22 cellular contexts compared by ENCODE assay signal in the genomic region with DNA sequence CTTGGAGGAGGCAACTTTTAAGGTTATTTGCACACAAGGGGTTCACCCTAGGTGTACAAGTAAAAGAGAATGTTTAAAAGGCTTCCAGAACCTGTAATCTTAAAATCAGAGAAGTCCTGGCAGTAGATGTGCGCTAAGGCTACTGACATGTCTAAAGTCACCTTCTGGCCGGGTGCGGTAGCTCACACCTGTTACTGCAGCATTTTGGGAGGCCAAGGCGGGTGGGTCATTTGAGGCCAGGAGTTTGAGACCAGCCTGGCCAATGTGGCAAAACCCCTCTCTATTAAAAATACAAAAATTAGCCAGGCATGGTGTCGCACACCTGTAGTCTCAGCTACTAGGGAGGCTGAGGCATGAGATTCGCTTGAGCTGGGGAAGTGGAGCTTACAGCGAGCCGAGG. TPM values are rescaled to one million over a fixed set of nuclear protein-coding genes. Genes with fewer than 3 reads are reported as not detected.
DNase-seq lines count a peak whose midpoint lies in the region; ATAC-seq, FAIRE-seq and TF ChIP-seq lines count a peak whose summit lies in the region.
"Had no signal": no experiment of that assay in that cellular context is flagged by ENCODE, and none has a peak within 500 bp of the region (broad histone marks: within the 10 kb centered on the region; RNA-seq: fewer than 3 reads in every experiment).

No MANE protein-coding gene starts in this region.

- no peaks in the 10 kb centered on the region for H3K79me1 ChIP-seq in H9 (ENCODE audit: insufficient read depth, low read depth, low read length, poor library complexity, severe bottlenecking)

- H3K4me2 ChIP-seq in H9 (ENCODE audit: insufficient read depth, insufficient read length, low read length) = no peak overlapping the region
- H3K4me2 ChIP-seq in K562 (ENCODE audit: insufficient read depth, low read length) = no peak overlapping the region
- H3K4me2 ChIP-seq: BLaER1 had no signal

- H2AFZ ChIP-seq in H9 (ENCODE audit: low read length) (no peak overlapping the region), K562 (ENCODE audit: low read depth, low read length) (no peak overlapping the region)

- H4K5ac ChIP-seq in H9 (ENCODE audit: insufficient read length, low read depth, low read length) = no peak overlapping the region

- H3K27me3 Mint-ChIP-seq in H9 (ENCODE audit: low read depth) (no peaks in the 10 kb centered on the region), Caco-2 (ENCODE audit: insufficient read depth, unreplicated experiment) (no peaks in the 10 kb centered on the region)
- H3K27me3 Mint-ChIP-seq: B cell; CD4-positive, CD25-positive, alpha-beta regulatory T cell had no signal

- no peak for TF ChIP-seq EP300 in K562 (IDR thresholded peaks at IDR 0.05; ENCODE audit: low read length)

- ATAC-seq in K562 = no peak
- ATAC-seq: CD8-positive, alpha-beta T cell; GM12878; HCT116 had no signal

- H4K91ac ChIP-seq in H9 (ENCODE audit: insufficient read length, low read depth, low read length) = no peak overlapping the region

- BruUV-seq in K562 (replicated peaks; lab: Mats Ljungman, UMichigan) (no TSS peak), Caco-2 (replicated peaks; lab: Mats Ljungman, UMichigan) (no TSS peak)

- FAIRE-seq in K562 (lab: Jason Lieb, UNC) = no peak
- FAIRE-seq: D721Med, GM12878 had no signal

- TF ChIP-seq POLR2A in K562 (conservative IDR thresholded peaks at IDR 0.05) = no peak

- no peak overlapping the region for H3K23ac ChIP-seq in H9 (ENCODE audit: insufficient read length, low read depth, low read length)

- no peak overlapping the region for H3K4ac ChIP-seq in H9 (ENCODE audit: low read depth, low read length)

- H3K14ac ChIP-seq in H9 (ENCODE audit: insufficient read depth, low read length) = no peak overlapping the region

- H3K79me2 ChIP-seq in H9 (ENCODE audit: insufficient read depth, low read length) (no peaks in the 10 kb centered on the region), K562 (ENCODE audit: control insufficient read depth, insufficient read depth, low read length) (no peaks in the 10 kb centered on the region)

- no peaks in the 10 kb centered on the region for H3K9me3 ChIP-seq in H9 (ENCODE audit: control insufficient read depth, low read depth, low read length)
- H3K9me3 ChIP-seq in K562 (replicated peaks; ENCODE audit: control insufficient read depth, insufficient read depth, low read depth, low read length) = no peaks in the 10 kb centered on the region
- H3K9me3 ChIP-seq in neutrophil = no peaks in the 10 kb centered on the region
- no peaks in the 10 kb centered on the region for H3K9me3 ChIP-seq in Caco-2
- H3K9me3 ChIP-seq: BLaER1 had no signal

- no peak overlapping the region for H2BK120ac ChIP-seq in H9 (ENCODE audit: low read depth, low read length, poor library complexity, severe bottlenecking)

- H2BK20ac ChIP-seq in H9 (ENCODE audit: low read depth, low read length, poor library complexity, severe bottlenecking) = no peak overlapping the region

- H3K4me1 ChIP-seq in H9 (ENCODE audit: insufficient read depth, low read length) = no peaks in the 10 kb centered on the region; the same call in 1 of the 2 replicates
- H3K4me1 ChIP-seq in K562 (replicated peaks in 1 of 2; ENCODE audit: control insufficient read depth in 2 of 2, insufficient read depth in 2 of 2, low read length in 2 of 2) = peaks cover 4 to 17% of the 10 kb centered on the region in 2 experiments; a peak in 4 of 5 replicates
- H3K4me1 ChIP-seq in neutrophil (ENCODE audit: control insufficient read depth in 1 of 2, insufficient read depth in 1 of 2, low read depth in 1 of 2, low read length in 1 of 2) = peaks cover 41 to 48% of the 10 kb centered on the region in 2 experiments
- H3K4me1 ChIP-seq in Caco-2 = no peaks in the 10 kb centered on the region
- H3K4me1 ChIP-seq: BLaER1 had no signal

- no peak overlapping the region for H3K56ac ChIP-seq in H9 (ENCODE audit: insufficient read length, low read depth, low read length)

- TF ChIP-seq CTCF in H9 (conservative IDR thresholded peaks at IDR 0.05) (no peak), K562 (IDR thresholded peaks at IDR 0.05 in 2 of 3, conservative IDR thresholded peaks at IDR 0.05 in 1 of 3; ENCODE audit: insufficient read depth in 2 of 3, low read depth in 1 of 3, low read length in 3 of 3) (no peak), neutrophil (IDR thresholded peaks at IDR 0.05) (no peak), Caco-2 (IDR thresholded peaks at IDR 0.05; ENCODE audit: insufficient read depth in 1 of 2, low read depth in 1 of 2, low read length in 1 of 2, severe bottlenecking in 1 of 2, unreplicated experiment in 1 of 2) (no peak)

- H3K4me3 ChIP-seq in K562 (no peak overlapping the region), neutrophil (ENCODE audit: low read depth in 1 of 2, low read length in 1 of 2) (no peak overlapping the region), Caco-2 (ENCODE audit: low read depth, low read length) (no peak overlapping the region)
- H3K4me3 ChIP-seq: BLaER1, GM12878 had no signal

- no peak overlapping the region for H3K9ac ChIP-seq in H9 (ENCODE audit: extremely low read depth, insufficient read length, low read length)
- H3K9ac ChIP-seq in K562 (ENCODE audit: insufficient read depth in 1 of 2, low read depth in 2 of 2, low read length in 2 of 2) = no peak overlapping the region
- H3K9ac ChIP-seq: BLaER1 had no signal

- H2BK12ac ChIP-seq in H9 (ENCODE audit: insufficient read length, low read depth, low read length) = no peak overlapping the region

- in situ Hi-C loops in K562 (cut with MboI) (no loop called here), ACHN (cut with HindIII; ENCODE audit: low pct_ligation_motif_present, low pct_unique_long_range_greater_than_20kb, low sequenced_read_pairs) (no loop called here)

- no peaks in the 10 kb centered on the region; a peak in 2 of 5 replicates for H3K9me3 Mint-ChIP-seq in H9
- no peaks in the 10 kb centered on the region for H3K9me3 Mint-ChIP-seq in Caco-2 (ENCODE audit: unreplicated experiment)
- H3K9me3 Mint-ChIP-seq: CD4-positive, CD25-positive, alpha-beta regulatory T cell; CD8-positive, alpha-beta T cell had no signal

- H2BK15ac ChIP-seq in H9 (ENCODE audit: low read depth, low read length) = no peak overlapping the region

- no CpG with 5 or more reads among the region's 8 CpGs for WGBS in H9 (ENCODE audit: extremely low coverage, insufficient read length, low lambda C conversion rate)
- WGBS in K562 (ENCODE audit: insufficient coverage, low coverage, missing lambda C conversion rate) = 92% methylated on average over 8 of the region's 8 CpGs

- H3K27me3 ChIP-seq in H9 (ENCODE audit: insufficient read depth, low read length) (no peaks in the 10 kb centered on the region), K562 (ENCODE audit: control insufficient read depth in 2 of 2, insufficient read depth in 2 of 2, low read length in 2 of 2) (no peaks in the 10 kb centered on the region), neutrophil (no peaks in the 10 kb centered on the region), Caco-2 (replicated peaks; ENCODE audit: control insufficient read depth, insufficient read depth, low read length) (no peaks in the 10 kb centered on the region)
- H3K27me3 ChIP-seq: BLaER1 had no signal

- H4K20me1 ChIP-seq in H9 (ENCODE audit: control insufficient read depth, insufficient read depth, insufficient read length) (no peaks in the 10 kb centered on the region), K562 (replicated peaks; ENCODE audit: control insufficient read depth, insufficient read depth, low read length) (no peaks in the 10 kb centered on the region)
- H4K20me1 ChIP-seq: BLaER1 had no signal

- H3K27ac Mint-ChIP-seq in H9 (peak overlapping the region in 2 of 3 experiments; percentile 44 to 98; a peak in 3 of 7 replicates), Caco-2 (ENCODE audit: unreplicated experiment) (no peak overlapping the region)
- H3K27ac Mint-ChIP-seq: B cell; CD4-positive, CD25-positive, alpha-beta regulatory T cell; CD8-positive, alpha-beta T cell had no signal

- H3T11ph ChIP-seq in H9 (ENCODE audit: low read length) = no peak overlapping the region

- H2BK5ac ChIP-seq in H9 (ENCODE audit: insufficient read length, low read length) = no peak overlapping the region

- H3K36me3 Mint-ChIP-seq in H9 (ENCODE audit: insufficient read depth in 1 of 3, low read depth in 3 of 3) = peaks cover 8 to 30% (median 24%) of the 10 kb centered on the region in 3 experiments
- peaks cover 15% of the 10 kb centered on the region for H3K36me3 Mint-ChIP-seq in Caco-2 (ENCODE audit: insufficient read depth, unreplicated experiment)

- POLR2A ChIA-PET in HEK293T (lab: Yijun Ruan, JAX) (interaction anchor here (1.2 kb wide), 1 partner anchor 167 kb away, joined by 3 read pairs; the partner anchor contains the start of gene NVL), K562 (lab: Yijun Ruan, JAX) (interaction anchor here (0.5 to 1.2 kb wide), 4 partner anchors 9 to 167 kb away, joined by 3 to 7 read pairs (median 3); partner anchors contain the start of gene NVL), Caco-2 (lab: Charles Lee) (interaction anchor here (0.6 kb wide), 1 partner anchor 11 kb away, joined by 4 read pairs; no protein-coding TSS in a partner anchor)

- H2AK5ac ChIP-seq in H9 (ENCODE audit: insufficient read length, low read length) = no peak overlapping the region

- CTCF ChIA-PET in HEK293T (lab: Yijun Ruan, JAX) (no interaction called here), K562 (lab: Yijun Ruan, JAX; ENCODE audit: low intra/inter-chr PET ratio) (no interaction called here), Caco-2 (lab: Charles Lee) (no interaction called here)

- no peaks in the 10 kb centered on the region for H3K9me1 ChIP-seq in K562 (ENCODE audit: control insufficient read depth, insufficient read depth, low read length)

- TF ChIP-seq RAD21 in K562 (CRISPR knock-in tag; conservative IDR thresholded peaks at IDR 0.05 in 1 of 2, IDR thresholded peaks at IDR 0.05 in 1 of 2) = no peak

- no peak for DNase-seq in H9
- no peak for DNase-seq in HEK293T (ENCODE audit: extremely low spot score)
- no peak for DNase-seq in K562 (ENCODE audit: extremely low read depth in 1 of 4, low spot score in 3 of 4)
- DNase-seq in Caco-2 = no peak
- DNase-seq in stimulated activated naive CD4-positive, alpha-beta T cell treated with Interleukin-2 at 50 U/mL for 16 hours (lab: John Stamatoyannopoulos, UW) = no peak
- DNase-seq in HPDE6-E6E7 (ENCODE audit: extremely low spot score) = no peak
- no peak for DNase-seq in ACHN
- DNase-seq: CD4-positive, CD25-positive, alpha-beta regulatory T cell; CD8-positive, alpha-beta T cell; DMS 273 treated with DMSO at 0.1 percent for 48 hours; DMS79; EL; GDM1; GOT3; H7 had no signal

- H3K18ac ChIP-seq in H9 (ENCODE audit: insufficient read length, low read depth, low read length) = no peak overlapping the region

- no peaks in the 10 kb centered on the region for H3K23me2 ChIP-seq in H9 (ENCODE audit: insufficient read length, low read depth, low read length, poor library complexity, severe bottlenecking)

- H3K4me1 Mint-ChIP-seq in H9 (peaks cover 18 to 19% of the 10 kb centered on the region in 2 experiments), Caco-2 (ENCODE audit: low read depth, unreplicated experiment) (no peaks in the 10 kb centered on the region)
- H3K4me1 Mint-ChIP-seq: B cell had no signal

- H3K36me3 ChIP-seq in K562 (ENCODE audit: control insufficient read depth, insufficient read depth, low read length) = peaks cover 37% of the 10 kb centered on the region
- peaks cover 11% of the 10 kb centered on the region for H3K36me3 ChIP-seq in neutrophil
- H3K36me3 ChIP-seq in Caco-2 (ENCODE audit: control insufficient read depth, insufficient read depth, low read length) = no peaks in the 10 kb centered on the region

- no peak overlapping the region for H4K8ac ChIP-seq in H9 (replicated peaks; ENCODE audit: insufficient read length, low read depth, low read length)

- intact Hi-C loops in K562 (cut with micrococcal nuclease) (no loop called here), Caco-2 (cut with micrococcal nuclease; ENCODE audit: unreplicated experiment) (no loop called here)

- H3K4me3 Mint-ChIP-seq in H9 (no peak overlapping the region), Caco-2 (ENCODE audit: unreplicated experiment) (no peak overlapping the region)
- H3K4me3 Mint-ChIP-seq: B cell; CD4-positive, CD25-positive, alpha-beta regulatory T cell; CD8-positive, alpha-beta T cell had no signal

- H3K27ac ChIP-seq in H9 (ENCODE audit: insufficient read length, low read depth, low read length) = no peak overlapping the region
- no peak overlapping the region for H3K27ac ChIP-seq in K562 (ENCODE audit: extremely low read depth, low read depth, low read length)
- peak overlapping the region; percentile 85 for H3K27ac ChIP-seq in neutrophil
- H3K27ac ChIP-seq: BLaER1, C4-2B had no signal

RNA-seq across cellular contexts. Expression of gene DEGS1, which starts 20.3 kb away (rescaled TPM):
- total RNA-seq in H9 (2021) (59.8 and 61.9 TPM in 2 replicates), K562 (2014; rRNA removed) (26.5 and 38.1 TPM in 2 replicates), K562 (2014; rRNA removed; fragmentation: Illumina TruSeq; extraction: Trizol) (44.0 and 47.2 TPM in 2 replicates), K562 (2015; rRNA removed; fragmentation: Illumina TruSeq; extraction: Trizol) (37.6 and 38.8 TPM in 2 replicates), K562 (2021) (37.2 and 39.3 TPM in 2 replicates), Caco-2 (2022) (38.8 and 39.2 TPM in 2 replicates)
- total RNA-seq in K562 (2011; cell fraction: chromatin; rRNA removed; ENCODE audit: low replicate concordance) = 73.6 and 117 TPM in 2 replicates
- total RNA-seq in K562 (2011; cell fraction: nucleolus; rRNA removed) = 48.4 and 49.3 TPM in 2 replicates
- 95.9 and 98.1 TPM in 2 replicates for total RNA-seq in K562 (2011; cell fraction: nucleoplasm; rRNA removed)
- polyA plus RNA-seq in K562 (2011; rRNA removed) (57.4 and 95.0 TPM in 2 replicates), K562 (2014; fragmentation: Illumina TruSeq; extraction: Trizol) (56.2 and 70.1 TPM in 2 replicates), K562 (2014; fragmentation: Nextera tagmentation; extraction: Ambion mirVana) (10 to 100 TPM; 12.3 to 20.4 TPM), K562 (2014; rRNA removed) (40.2 and 52.1 TPM in 2 replicates)
- 31.6 and 94.3 TPM in 2 replicates for polyA plus RNA-seq in K562 (2011; cell fraction: cytosol; rRNA removed)
- polyA plus RNA-seq in K562 (2011; cell fraction: nucleus; rRNA removed) = 11.6 and 17.6 TPM in 2 replicates
- polyA plus RNA-seq in K562 (2012) = 29.1 and 38.0 TPM in 2 replicates
- polyA minus RNA-seq in K562 (2011; rRNA and poly(A)+ RNA removed) = 34.0 and 34.5 TPM in 2 replicates
- polyA minus RNA-seq in K562 (2011; cell fraction: cytosol; rRNA and poly(A)+ RNA removed) = 12.3 and 15.7 TPM in 2 replicates
- polyA minus RNA-seq in K562 (2011; cell fraction: nucleus; rRNA and poly(A)+ RNA removed) = 7.4 and 13.0 TPM in 2 replicates

RNA-seq across cellular contexts. Expression of gene FBXO28, which starts 48.9 kb away (rescaled TPM):
- total RNA-seq in H9 (2021) (45.7 and 55.0 TPM in 2 replicates), K562 (2014; rRNA removed) (22.0 and 25.3 TPM in 2 replicates), K562 (2014; rRNA removed; fragmentation: Illumina TruSeq; extraction: Trizol) (34.8 and 38.0 TPM in 2 replicates), K562 (2015; rRNA removed; fragmentation: Illumina TruSeq; extraction: Trizol) (26.3 and 29.9 TPM in 2 replicates), K562 (2021) (27.1 and 27.8 TPM in 2 replicates), Caco-2 (2022) (31.3 and 36.7 TPM in 2 replicates)
- 44.8 and 124 TPM in 2 replicates for total RNA-seq in K562 (2011; cell fraction: chromatin; rRNA removed; ENCODE audit: low replicate concordance)
- total RNA-seq in K562 (2011; cell fraction: nucleolus; rRNA removed) = 21.3 and 25.9 TPM in 2 replicates
- 42.8 and 45.4 TPM in 2 replicates for total RNA-seq in K562 (2011; cell fraction: nucleoplasm; rRNA removed)
- polyA plus RNA-seq in K562 (2011; rRNA removed) (17.0 and 27.4 TPM in 2 replicates), K562 (2014; fragmentation: Illumina TruSeq; extraction: Trizol) (19.6 and 20.5 TPM in 2 replicates), K562 (2014; fragmentation: Nextera tagmentation; extraction: Ambion mirVana) (1 to 10 TPM; 4.1 to 5.8 TPM), K562 (2014; rRNA removed) (17.6 and 19.2 TPM in 2 replicates)
- polyA plus RNA-seq in K562 (2011; cell fraction: cytosol; rRNA removed) = 7.5 and 8.0 TPM in 2 replicates
- polyA plus RNA-seq in K562 (2011; cell fraction: nucleus; rRNA removed) = 11.4 and 11.8 TPM in 2 replicates
- polyA plus RNA-seq in K562 (2012) = 12.4 and 13.4 TPM in 2 replicates
- 46.2 and 46.6 TPM in 2 replicates for polyA minus RNA-seq in K562 (2011; rRNA and poly(A)+ RNA removed)
- polyA minus RNA-seq in K562 (2011; cell fraction: cytosol; rRNA and poly(A)+ RNA removed) = 10.0 and 15.1 TPM in 2 replicates
- polyA minus RNA-seq in K562 (2011; cell fraction: nucleus; rRNA and poly(A)+ RNA removed) = 19.7 and 24.2 TPM in 2 replicates
